11 cellular contexts compared by ENCODE assay signal in genomic region chr17:79612468-79613194, GRCh38. TPM values are rescaled to one million over a fixed set of nuclear protein-coding genes. Genes with fewer than 3 reads are reported as not detected.
A peak's percentile ranks its signal among the peaks of the same experiment; 100 is the strongest.
DNase-seq lines count a peak whose midpoint lies in the region; ATAC-seq and TF ChIP-seq lines count a peak whose summit lies in the region.
"Had no signal": no experiment of that assay in that cellular context is flagged by ENCODE, and none has a peak within 500 bp of the region (broad histone marks: within the 10 kb centered on the region; RNA-seq: fewer than 3 reads in every experiment).

No MANE protein-coding gene starts in this region.

- peak overlapping the region; percentile 30 to 88 (median 74) for H3K4me3 Mint-ChIP-seq in brain
- H3K4me3 Mint-ChIP-seq: activated naive CD8-positive, alpha-beta T cell had no signal

- H3K27ac ChIP-seq in RWPE2 (ENCODE audit: poor library complexity, severe bottlenecking) (no peak overlapping the region), lower lobe of right lung (no peak overlapping the region)
- H3K27ac ChIP-seq: BLaER1 had no signal

- H3K4me3 ChIP-seq in Jurkat, Clone E6-1 (ENCODE audit: low read length) = no peak overlapping the region
- H3K4me3 ChIP-seq in RWPE2 (ENCODE audit: severe bottlenecking) (no peak overlapping the region), lower lobe of right lung (no peak overlapping the region)
- H3K4me3 ChIP-seq: BLaER1 had no signal

- H3K27me3 ChIP-seq in RWPE2 (ENCODE audit: insufficient read depth, poor library complexity, severe bottlenecking) (peaks cover 97% of the 10 kb centered on the region), lower lobe of right lung (ENCODE audit: low read depth) (peaks cover 82% of the 10 kb centered on the region)

- no peaks in the 10 kb centered on the region for H3K4me1 ChIP-seq in RWPE2 (ENCODE audit: insufficient read depth, poor library complexity, severe bottlenecking)
- H3K4me1 ChIP-seq in lower lobe of right lung = no peaks in the 10 kb centered on the region

- H3K9me3 Mint-ChIP-seq in brain = peaks cover 0 to 5% (median 3%) of the 10 kb centered on the region in 5 experiments

- DNase-seq in NCI-H1436 (lab: John Stamatoyannopoulos, UW) = peak; percentile 53
- DNase-seq in NCI-H1436 treated with DMSO at 0.1 percent for 48 hours (lab: John Stamatoyannopoulos, UW) = no peak
- peak; percentile 23 for DNase-seq in Jurkat, Clone E6-1 (ENCODE audit: low read depth, low spot score)
- DNase-seq in RWPE2 (ENCODE audit: low spot score) = no peak
- DNase-seq in lower lobe of right lung = no peak
- DNase-seq in central memory CD4-positive, alpha-beta T cell = no peak

- H3K27me3 Mint-ChIP-seq in brain = peaks cover 66% of the 10 kb centered on the region

- H3K36me3 Mint-ChIP-seq in brain = no peaks in the 10 kb centered on the region
- H3K36me3 Mint-ChIP-seq: activated naive CD8-positive, alpha-beta T cell had no signal

- no peaks in the 10 kb centered on the region for H3K36me3 ChIP-seq in RWPE2 (ENCODE audit: low read depth)
- H3K36me3 ChIP-seq in lower lobe of right lung = no peaks in the 10 kb centered on the region
- H3K36me3 ChIP-seq: BLaER1 had no signal

- TF ChIP-seq CTCF in RWPE2 (IDR thresholded peaks at IDR 0.05; ENCODE audit: poor library complexity, severe bottlenecking) (peak; percentile 61), brain (conservative IDR thresholded peaks at IDR 0.05) (peak; percentile 56 to 80), lower lobe of right lung (IDR thresholded peaks at IDR 0.05) (peak; percentile 45)

- peak overlapping the region in 4 of 5 experiments; percentile 6 to 90 (median 76) for H3K27ac Mint-ChIP-seq in brain
- H3K27ac Mint-ChIP-seq: activated naive CD8-positive, alpha-beta T cell had no signal

- H3K9me3 ChIP-seq in RWPE2 (ENCODE audit: severe bottlenecking) (no peaks in the 10 kb centered on the region), lower lobe of right lung (no peaks in the 10 kb centered on the region)

- peaks cover 42% of the 10 kb centered on the region for H3K4me1 Mint-ChIP-seq in brain

- no peak for ATAC-seq in RWPE2 (ENCODE audit: low read depth)
- ATAC-seq in lower lobe of right lung = no peak
- ATAC-seq in GM21528 (IDR thresholded peaks at IDR 0.05; ENCODE audit: low FRiP score, unreplicated experiment) = no peak

- intact Hi-C loops in lower lobe of right lung (cut with DNase I) = no loop called here

RNA-seq across cellular contexts. Expression of gene RBFOX3, which starts 1.8 kb away (rescaled TPM):
- not detected for polyA plus RNA-seq in Jurkat, Clone E6-1 (2012; ENCODE audit: insufficient read depth, insufficient read length)
- 32.9 TPM for polyA plus RNA-seq in brain (ENCODE audit: insufficient read depth, low read depth, low replicate concordance)
- total RNA-seq in lower lobe of right lung = not detected
- total RNA-seq: subcutaneous adipose tissue had no signal

Comparison
In these comparisons a context has a peak if more than half of its experiments do, and no peak if none do; other contexts are left out.
1. DNase-seq: peak in NCI-H1436 (single experiment) and Jurkat, Clone E6-1 (single experiment); none in NCI-H1436 treated with DMSO at 0.1 percent for 48 hours (single experiment), RWPE2 (single experiment), lower lobe of right lung (single experiment) and central memory CD4-positive, alpha-beta T cell (single experiment).
2. Peak in every context shown above with its lines, with median percentiles within 50 percentile points of each other: CTCF ChIP-seq.